In genomic region chr15:40055576-40056293, GRCh38 we compare ENCODE assay signal across 9 cellular contexts. TPM values are rescaled to one million over a fixed set of nuclear protein-coding genes. Genes with fewer than 3 reads are reported as not detected.
DNase-seq lines count a peak whose midpoint lies in the region; ATAC-seq and TF ChIP-seq lines count a peak whose summit lies in the region.
"Had no signal": no experiment of that assay in that cellular context is flagged by ENCODE, and none has a peak within 500 bp of the region (broad histone marks: within the 10 kb centered on the region; RNA-seq: fewer than 3 reads in every experiment).

No MANE protein-coding gene starts in this region.

- H3K4me3 Mint-ChIP-seq in activated B cell treated with CpG ODN at 0.5 μM for 24 hours (no peak overlapping the region), endothelial cell (ENCODE audit: unreplicated experiment) (no peak overlapping the region)

- H3K27me3 ChIP-seq in A673 (replicated peaks; ENCODE audit: insufficient read depth, low read depth, low read length, poor library complexity) (no peaks in the 10 kb centered on the region), HL-60 (ENCODE audit: insufficient read depth, poor library complexity, severe bottlenecking) (no peaks in the 10 kb centered on the region), right lobe of liver (no peaks in the 10 kb centered on the region)

- peak overlapping the region; percentile 15 for H3K27ac Mint-ChIP-seq in activated B cell treated with CpG ODN at 0.5 μM for 24 hours
- no peak overlapping the region for H3K27ac Mint-ChIP-seq in endothelial cell (ENCODE audit: unreplicated experiment)

- H3K4me3 ChIP-seq in A673 (ENCODE audit: low read depth, low read length, poor library complexity, severe bottlenecking) = no peak overlapping the region
- no peak overlapping the region for H3K4me3 ChIP-seq in HL-60 (replicated peaks; ENCODE audit: insufficient read depth, low read length)
- H3K4me3 ChIP-seq in right lobe of liver = no peak overlapping the region

- H3K4me1 ChIP-seq in A673 (ENCODE audit: insufficient read depth, low read length, poor library complexity, severe bottlenecking) (peaks cover 4% of the 10 kb centered on the region), right lobe of liver (peaks cover 0 to 28% (median 12%) of the 10 kb centered on the region in 4 donors)

- H3K36me3 Mint-ChIP-seq in activated B cell treated with CpG ODN at 0.5 μM for 24 hours (ENCODE audit: low read depth) = peaks cover 8% of the 10 kb centered on the region
- H3K36me3 Mint-ChIP-seq in endothelial cell (ENCODE audit: low read depth, unreplicated experiment) = peaks cover 11% of the 10 kb centered on the region

- H3K4me1 Mint-ChIP-seq in activated B cell treated with CpG ODN at 0.5 μM for 24 hours (peaks cover 63% of the 10 kb centered on the region), endothelial cell (ENCODE audit: unreplicated experiment) (peaks cover 11% of the 10 kb centered on the region)

- WGBS in right lobe of liver (ENCODE audit: insufficient coverage, low coverage, low lambda C conversion rate, missing lambda C conversion rate) = 28% methylated on average over 4 of the region's 14 CpGs

- POLR2A ChIA-PET in A673 (lab: Charles Lee; ENCODE audit: low non-redundant PET) (no interaction called here), activated B cell treated with CpG ODN at 0.5 μM for 24 hours (lab: Charles Lee) (interaction anchor here (0.5 to 6.1 kb wide), 10 partner anchors 9 to 746 kb away, joined by 3 to 212 read pairs (median 14); partner anchors contain the start of gene BMF)

- no peaks in the 10 kb centered on the region for H3K9me3 Mint-ChIP-seq in activated B cell treated with CpG ODN at 0.5 μM for 24 hours
- no peaks in the 10 kb centered on the region for H3K9me3 Mint-ChIP-seq in endothelial cell (ENCODE audit: unreplicated experiment)

- no TSS peak for BruUV-seq in A673 (replicated peaks; lab: Mats Ljungman, UMichigan)

- DNase-seq in A673 (ENCODE audit: low spot score) = no peak
- DNase-seq in HL-60 (ENCODE audit: low read depth in 1 of 2, low spot score in 1 of 2) = peak in 1 of 2 experiments; percentile 86
- no peak for DNase-seq in activated B cell treated with CpG ODN at 0.5 μM for 24 hours
- peak; percentile 74 to 98 (median 93) for DNase-seq in right lobe of liver
- DNase-seq in NCI-H82 (lab: John Stamatoyannopoulos, UW) = no peak
- DNase-seq in medulla oblongata (ENCODE audit: extremely low spot score) = no peak
- DNase-seq in 8988T = no peak
- DNase-seq in endothelial cell (ENCODE audit: low spot score) = no peak
- DNase-seq: T-helper 2 cell had no signal

- no peaks in the 10 kb centered on the region for H3K36me3 ChIP-seq in A673 (ENCODE audit: insufficient read depth, low read length, poor library complexity, severe bottlenecking)
- no peaks in the 10 kb centered on the region for H3K36me3 ChIP-seq in right lobe of liver

- TF ChIP-seq CTCF in A673 (conservative IDR thresholded peaks at IDR 0.05; ENCODE audit: low read depth, low read length) (no peak), HL-60 (IDR thresholded peaks at IDR 0.05; ENCODE audit: insufficient read depth, low read length) (no peak), activated B cell treated with CpG ODN at 0.5 μM for 24 hours (IDR thresholded peaks at IDR 0.05) (no peak), right lobe of liver (IDR thresholded peaks at IDR 0.05) (no peak), endothelial cell (IDR thresholded peaks at IDR 0.05; ENCODE audit: unreplicated experiment) (no peak)

- H3K9me3 ChIP-seq in A673 (ENCODE audit: low read depth, low read length, poor library complexity, severe bottlenecking) = no peaks in the 10 kb centered on the region
- H3K9me3 ChIP-seq in right lobe of liver = no peaks in the 10 kb centered on the region

- peak overlapping the region; percentile 30 for H3K27ac ChIP-seq in A673 (ENCODE audit: low read depth, low read length, poor library complexity, severe bottlenecking)
- peak overlapping the region; percentile 73 for H3K27ac ChIP-seq in HL-60 (replicated peaks)
- H3K27ac ChIP-seq in right lobe of liver = peak overlapping the region in 2 of 3 donors; percentile 19 to 50

- TF ChIP-seq POLR2A in right lobe of liver (IDR thresholded peaks at IDR 0.05) = no peak

- intact Hi-C loops in A673 (cut with micrococcal nuclease; ENCODE audit: unreplicated experiment) = no loop called here
- intact Hi-C loops in activated B cell treated with CpG ODN at 0.5 μM for 24 hours (cut with micrococcal nuclease) = no loop called here
- intact Hi-C loops in right lobe of liver (cut with DNase I) = loop anchor here in 1 of 2 donors (10.0 kb wide), 1 partner anchor 59 kb away; no protein-coding TSS in a partner anchor

- H3K27me3 Mint-ChIP-seq in activated B cell treated with CpG ODN at 0.5 μM for 24 hours (no peaks in the 10 kb centered on the region), endothelial cell (ENCODE audit: unreplicated experiment) (peaks cover 2% of the 10 kb centered on the region)

- ATAC-seq in activated B cell treated with CpG ODN at 0.5 μM for 24 hours (ENCODE audit: low read depth) (no peak), right lobe of liver (peak; percentile 74 to 89 (median 86))

- CTCF ChIA-PET in A673 (lab: Charles Lee) = no interaction called here
- CTCF ChIA-PET in activated B cell treated with CpG ODN at 0.5 μM for 24 hours (lab: Charles Lee) = interaction anchor here (1.0 to 3.4 kb wide), 6 partner anchors 9 to 219 kb away, joined by 3 to 29 read pairs (median 5); no protein-coding TSS in a partner anchor

RNA-seq across cellular contexts. Expression of gene SRP14, which starts 16.8 kb away (rescaled TPM):
- total RNA-seq in A673 (2021) = 272 and 274 TPM in 2 replicates
- 183 and 217 TPM in 2 replicates for total RNA-seq in activated B cell treated with CpG ODN at 0.5 μM for 24 hours
- 100 to 1,000 TPM in 2 of 6 experiments, 10 to 100 TPM in 4; 57.9 to 277 (median 81.0) TPM for total RNA-seq in right lobe of liver
- 235 TPM for total RNA-seq in endothelial cell (ENCODE audit: unreplicated experiment)

RNA-seq across cellular contexts. Expression of gene BMF, which starts 52.9 kb away (rescaled TPM):
- total RNA-seq in A673 (2021) (18.5 and 29.9 TPM in 2 replicates), activated B cell treated with CpG ODN at 0.5 μM for 24 hours (353 and 376 TPM in 2 replicates), right lobe of liver (1 to 10 TPM; 1.7 to 7.3 (median 3.4) TPM), endothelial cell (ENCODE audit: unreplicated experiment) (153 TPM)

Comparison
In these comparisons a context has a peak if more than half of its experiments do, and no peak if none do; other contexts are left out.
1. DNase-seq: peak in right lobe of liver (3 of 3); none in A673 (single experiment), activated B cell treated with CpG ODN at 0.5 μM for 24 hours (single experiment), NCI-H82 (single experiment), medulla oblongata (single experiment), 8988T (single experiment) and endothelial cell (single experiment).
2. Peak in every context shown above with its lines, with median percentiles within 50 percentile points of each other: H3K27ac ChIP-seq.